8 cellular contexts compared by ENCODE assay signal in the genomic region with DNA sequence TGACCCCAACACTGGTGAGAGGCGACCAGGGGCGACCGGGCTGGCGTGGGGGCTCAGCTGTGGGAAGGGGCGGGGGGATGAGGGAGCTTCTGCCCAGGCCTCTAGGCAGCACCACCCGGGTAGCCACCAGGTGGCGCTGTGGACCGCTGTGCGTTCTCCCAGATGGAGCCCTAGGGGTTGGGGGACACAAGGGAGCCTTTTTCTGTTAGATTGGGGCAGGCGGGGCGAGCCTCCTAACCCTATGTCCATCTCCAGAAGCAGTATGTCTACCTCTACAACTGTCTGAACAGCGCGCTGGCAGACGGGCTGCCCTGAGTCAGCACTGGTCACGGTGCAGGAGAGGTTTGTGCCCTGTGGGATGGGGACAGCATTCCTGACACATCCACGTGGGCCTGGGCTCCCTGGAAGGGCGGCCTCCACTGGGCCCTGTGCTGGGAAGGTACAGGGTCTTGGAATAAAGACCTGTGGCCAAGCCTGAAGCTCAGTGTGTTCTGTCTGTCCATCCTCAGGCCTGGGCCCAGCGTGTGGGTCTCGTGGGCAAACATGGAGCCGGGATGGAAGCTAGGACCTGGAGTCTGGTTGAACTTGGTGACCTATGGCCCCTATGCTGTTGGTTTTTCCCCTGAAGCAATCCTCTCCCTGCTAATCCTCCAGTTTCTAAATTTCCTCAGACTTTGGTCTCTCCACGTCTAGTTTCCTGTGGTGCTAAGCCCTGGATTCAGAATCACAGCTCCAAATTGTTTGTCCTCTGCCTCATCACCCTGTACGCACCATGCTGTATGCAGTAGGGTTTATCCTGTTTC. TPM values are rescaled to one million over a fixed set of nuclear protein-coding genes. Genes with fewer than 3 reads are reported as not detected.
DNase-seq lines count a peak whose midpoint lies in the region; ATAC-seq and TF ChIP-seq lines count a peak whose summit lies in the region.

No MANE protein-coding gene starts in this region.

- H3K27me3 ChIP-seq in ACC112 (ENCODE audit: insufficient read depth, low read length) = peaks cover 3% of the 10 kb centered on the region; the same call in 1 of the 2 replicates
- peaks cover 12% of the 10 kb centered on the region for H3K27me3 ChIP-seq in effector memory CD4-positive, alpha-beta T cell (replicated peaks; ENCODE audit: control insufficient read depth, insufficient read depth, low read length, poor library complexity, severe bottlenecking)

- TF ChIP-seq CTCF in GM13977 (IDR thresholded peaks at IDR 0.05; ENCODE audit: extremely low read depth, insufficient read depth, missing control alignments) = peak; percentile 87
- TF ChIP-seq CTCF in mucosa of descending colon (IDR thresholded peaks at IDR 0.05) = peak; percentile 69

- no peaks in the 10 kb centered on the region for H3K9me3 ChIP-seq in effector memory CD4-positive, alpha-beta T cell (ENCODE audit: control insufficient read depth, low read length)
- no peaks in the 10 kb centered on the region for H3K9me3 ChIP-seq in mucosa of descending colon

- DNase-seq in GM13977 (ENCODE audit: low spot score) (peak; percentile 65), NCI-H2227 treated with DMSO at 0.1 percent for 48 hours (lab: John Stamatoyannopoulos, UW) (peak; percentile 15), mucosa of descending colon (peak in 2 of 3 donors; percentile 73 to 80)
- DNase-seq in activated CD8-positive, alpha-beta memory T cell treated with anti-CD3 and anti-CD28 coated beads for 24 hours = peak; percentile 87
- peak; percentile 41 to 59 (median 44) for DNase-seq in effector memory CD4-positive, alpha-beta T cell
- peak; percentile 90 for DNase-seq in stimulated activated CD8-positive, alpha-beta memory T cell treated with anti-CD3 and anti-CD28 coated beads, Interleukin-4, amount 100 ng/mL, for 48 hours

- peaks cover 16% of the 10 kb centered on the region for H3K4me1 ChIP-seq in ACC112 (ENCODE audit: control insufficient read depth, insufficient read depth, low read length, unreplicated experiment)
- peaks cover 13% of the 10 kb centered on the region for H3K4me1 ChIP-seq in effector memory CD4-positive, alpha-beta T cell (ENCODE audit: control insufficient read depth, insufficient read depth, low read length, poor library complexity, severe bottlenecking)
- peaks cover 9% of the 10 kb centered on the region for H3K4me1 ChIP-seq in mucosa of descending colon (ENCODE audit: low read depth)

- peak overlapping the region; percentile 24 for H2AFZ ChIP-seq in ACC112 (ENCODE audit: low read length, unreplicated experiment)

- H3K27ac ChIP-seq in ACC112 (ENCODE audit: low read depth, low read length) = no peak overlapping the region
- no peak overlapping the region for H3K27ac ChIP-seq in effector memory CD4-positive, alpha-beta T cell (ENCODE audit: insufficient read depth, low read length, poor library complexity, severe bottlenecking)

- H3K36me3 ChIP-seq in ACC112 (ENCODE audit: insufficient read depth, low read length) (no peaks in the 10 kb centered on the region), mucosa of descending colon (ENCODE audit: low read depth) (no peaks in the 10 kb centered on the region)
- no peaks in the 10 kb centered on the region for H3K36me3 ChIP-seq in effector memory CD4-positive, alpha-beta T cell (ENCODE audit: control insufficient read depth, insufficient read depth, low read length)

- ATAC-seq in mucosa of descending colon (peak; percentile 44), HG02623 (IDR thresholded peaks at IDR 0.05; ENCODE audit: unreplicated experiment) (no peak)

- H3K4me3 ChIP-seq in ACC112 (ENCODE audit: low read depth, low read length) (no peak overlapping the region), mucosa of descending colon (no peak overlapping the region)
- H3K4me3 ChIP-seq in effector memory CD4-positive, alpha-beta T cell (ENCODE audit: insufficient read depth, low read depth, low read length, poor library complexity, severe bottlenecking) = no peak overlapping the region

- H3K79me2 ChIP-seq in ACC112 (ENCODE audit: control insufficient read depth, insufficient read depth, low read length, unreplicated experiment) = no peaks in the 10 kb centered on the region

- in situ Hi-C loops in GM13977 (cut with MboI; ENCODE audit: low pct_unique_long_range_greater_than_20kb, low sequenced_read_pairs, unreplicated experiment) = loop anchor here (10.0 to 25.0 kb wide), 4 partner anchors 126 to 649 kb away; no protein-coding TSS in a partner anchor

- intact Hi-C loops in mucosa of descending colon (cut with DNase I, micrococcal nuclease) = loop anchor here in 1 of 2 donors (10.0 kb wide), 2 partner anchors 106 to 646 kb away; no protein-coding TSS in a partner anchor

RNA-seq across cellular contexts. Expression of a gene that starts 23.1 kb away (rescaled TPM):
- total RNA-seq in mucosa of descending colon = 100 to 1,000 TPM in 1 of 3 donors, 10 to 100 TPM in 2; 69.3 to 104 (median 85.5) TPM

Comparison
In these comparisons a context has a peak if more than half of its experiments do, and no peak if none do; other contexts are left out.
1. DNase-seq: peak in every context shown above with its lines; median percentile 90 in stimulated activated CD8-positive, alpha-beta memory T cell treated with anti-CD3 and anti-CD28 coated beads, Interleukin-4, amount 100 ng/mL, for 48 hours; 87 in activated CD8-positive, alpha-beta memory T cell treated with anti-CD3 and anti-CD28 coated beads for 24 hours; 76 in mucosa of descending colon; 65 in GM13977; 44 in effector memory CD4-positive, alpha-beta T cell; 15 in NCI-H2227 treated with DMSO at 0.1 percent for 48 hours.